ENCODE assay signal across 20 cellular contexts in the genomic region with DNA sequence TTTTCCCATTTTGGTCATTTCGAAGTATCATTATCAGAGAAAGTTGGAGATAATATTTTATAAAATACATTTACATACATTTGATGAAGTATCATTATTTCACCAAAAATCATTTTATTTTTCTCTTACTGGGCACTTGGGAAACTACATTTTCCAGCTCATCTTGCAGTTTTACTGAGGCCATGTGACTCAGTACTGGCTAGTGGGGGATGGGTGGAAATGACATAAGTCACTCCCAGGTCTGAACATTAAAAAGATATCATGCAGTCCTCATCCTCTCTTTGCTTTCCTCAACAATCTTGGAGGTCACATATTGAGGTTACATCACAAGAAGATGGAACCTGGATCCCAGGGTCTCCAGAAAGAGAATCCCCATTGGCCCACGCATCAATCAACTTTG.
DNase-seq lines count a peak whose midpoint lies in the region; ATAC-seq, FAIRE-seq and TF ChIP-seq lines count a peak whose summit lies in the region.
"Had no signal": no experiment of that assay in that cellular context is flagged by ENCODE, and none has a peak within 500 bp of the region (broad histone marks: within the 10 kb centered on the region; RNA-seq: fewer than 3 reads in every experiment).

No MANE protein-coding gene starts in this region.

- H3K27ac ChIP-seq in K562 (ENCODE audit: extremely low read depth, low read depth, low read length): peak overlapping the region; percentile 94; the same call in 2 of the 3 replicates
- H3K27ac ChIP-seq: 22Rv1, HL-60 had no signal

- no TSS peak for BruUV-seq in K562 (replicated peaks; lab: Mats Ljungman, UMichigan)

- H3K4me3 Mint-ChIP-seq in type B pancreatic cell: no peak overlapping the region
- H3K4me3 Mint-ChIP-seq: CD14-positive monocyte; CD8-positive, alpha-beta T cell had no signal

- peak; percentile 38 for TF ChIP-seq EP300 in K562 (IDR thresholded peaks at IDR 0.05; ENCODE audit: low read length)

- peak overlapping the region; percentile 46 for H3K27ac Mint-ChIP-seq in type B pancreatic cell
- H3K27ac Mint-ChIP-seq: CD14-positive monocyte; CD8-positive, alpha-beta T cell had no signal

- TF ChIP-seq CTCF in K562 (IDR thresholded peaks at IDR 0.05 in 2 of 3, conservative IDR thresholded peaks at IDR 0.05 in 1 of 3; ENCODE audit: insufficient read depth in 2 of 3, low read depth in 1 of 3, low read length in 3 of 3): no peak
- TF ChIP-seq CTCF in epithelial cell of esophagus (IDR thresholded peaks at IDR 0.05; ENCODE audit: insufficient read depth, low read depth, low read length, missing control alignments): no peak
- no peak for TF ChIP-seq CTCF in type B pancreatic cell (conservative IDR thresholded peaks at IDR 0.05)

- H2AFZ ChIP-seq in K562 (ENCODE audit: low read depth, low read length): peak overlapping the region; percentile 69

- H3K36me3 ChIP-seq in K562 (ENCODE audit: control insufficient read depth, insufficient read depth, low read length): no peaks in the 10 kb centered on the region

- intact Hi-C loops in K562 (cut with micrococcal nuclease): no loop called here

- CTCF ChIA-PET in K562 (lab: Yijun Ruan, JAX; ENCODE audit: low intra/inter-chr PET ratio): no interaction called here

- H3K4me1 ChIP-seq in K562 (replicated peaks in 1 of 2; ENCODE audit: control insufficient read depth in 2 of 2, insufficient read depth in 2 of 2, low read length in 2 of 2): peaks cover 2 to 59% of the 10 kb centered on the region in 2 experiments

- no peaks in the 10 kb centered on the region; a peak in 1 of 5 replicates for H3K27me3 ChIP-seq in K562 (ENCODE audit: control insufficient read depth in 2 of 2, insufficient read depth in 2 of 2, low read length in 2 of 2)

- DNase-seq in DMS53 (lab: John Stamatoyannopoulos, UW) (peak; percentile 7), DMS53 treated with DMSO at 0.1 percent for 48 hours (lab: John Stamatoyannopoulos, UW; ENCODE audit: unreplicated experiment) (no peak), K562 (ENCODE audit: extremely low read depth in 1 of 4, low spot score in 3 of 4) (peak in 2 of 4 experiments; percentile 37 to 70), epithelial cell of esophagus (ENCODE audit: low read depth) (peak; percentile 54), type B pancreatic cell (ENCODE audit: extremely low spot score, unreplicated experiment) (no peak), DMS153 treated with DMSO at 0.1 percent for 48 hours (lab: John Stamatoyannopoulos, UW; ENCODE audit: unreplicated experiment) (no peak), DMS 273 treated with DMSO at 0.1 percent for 48 hours (lab: John Stamatoyannopoulos, UW) (no peak), HuH-7 (ENCODE audit: low spot score) (no peak)
- DNase-seq: CD8-positive, alpha-beta T cell; COR-L47; DMS79 treated with DMSO at 0.1 percent for 48 hours; EL; GDM1; IMR-90 had no signal

- no peak overlapping the region for H3K4me3 ChIP-seq in K562
- no peak overlapping the region for H3K4me3 ChIP-seq in epithelial cell of esophagus (ENCODE audit: low read length)

- H3K79me2 ChIP-seq in K562 (ENCODE audit: control insufficient read depth, insufficient read depth, low read length): no peaks in the 10 kb centered on the region

- H3K9me3 Mint-ChIP-seq in type B pancreatic cell: no peaks in the 10 kb centered on the region
- H3K9me3 Mint-ChIP-seq: CD8-positive, alpha-beta T cell had no signal

- no peak overlapping the region; the same call in 1 of the 2 replicates for H3K4me2 ChIP-seq in K562 (ENCODE audit: insufficient read depth, low read length)

- H3K9me3 ChIP-seq in K562 (replicated peaks; ENCODE audit: control insufficient read depth, insufficient read depth, low read depth, low read length): no peaks in the 10 kb centered on the region

- H3K36me3 Mint-ChIP-seq in type B pancreatic cell: no peaks in the 10 kb centered on the region
- H3K36me3 Mint-ChIP-seq: CD14-positive monocyte; CD8-positive, alpha-beta T cell had no signal

- H3K9ac ChIP-seq in K562 (ENCODE audit: insufficient read depth in 1 of 2, low read depth in 2 of 2, low read length in 2 of 2): peak overlapping the region in 1 of 2 experiments; percentile 54; a peak in 1 of 4 replicates

- peaks cover 4% of the 10 kb centered on the region for H3K9me1 ChIP-seq in K562 (ENCODE audit: control insufficient read depth, insufficient read depth, low read length)

- no peaks in the 10 kb centered on the region for H4K20me1 ChIP-seq in K562 (replicated peaks; ENCODE audit: control insufficient read depth, insufficient read depth, low read length)

- H3K4me1 Mint-ChIP-seq in type B pancreatic cell (ENCODE audit: unreplicated experiment): peaks cover 38% of the 10 kb centered on the region
- H3K4me1 Mint-ChIP-seq: CD14-positive monocyte had no signal

- TF ChIP-seq POLR2A in K562 (conservative IDR thresholded peaks at IDR 0.05): no peak

- in situ Hi-C loops in K562 (cut with MboI): no loop called here

- 74% methylated on average over 2 of the region's 2 CpGs for WGBS in K562 (ENCODE audit: insufficient coverage, low coverage, missing lambda C conversion rate)

- POLR2A ChIA-PET in K562 (lab: Yijun Ruan, JAX): no interaction called here

- no peaks in the 10 kb centered on the region for H3K27me3 Mint-ChIP-seq in type B pancreatic cell

- peak; percentile 31; the same call in 1 of the 3 replicates for ATAC-seq in K562
- ATAC-seq: CD8-positive, alpha-beta T cell had no signal

- TF ChIP-seq RAD21 in K562 (CRISPR knock-in tag; conservative IDR thresholded peaks at IDR 0.05 in 1 of 2, IDR thresholded peaks at IDR 0.05 in 1 of 2): no peak

- no peak for FAIRE-seq in K562 (lab: Jason Lieb, UNC)
- FAIRE-seq: GM12892, GM19239, H54 had no signal

TF ChIP-seq in K562, 482 proteins besides CTCF, POLR2A, EP300 and RAD21 (continues in another document):
- peak; percentile 21; the same call in 1 of the 2 replicates for TF ChIP-seq ZNF316 (IDR thresholded peaks at IDR 0.05)
- TF ChIP-seq LEF1 (IDR thresholded peaks at IDR 0.05): 0 out of 2 replicates have a peak, but pooled peaks have one; percentile 26
- peak; percentile 24 to 64; a peak in 1 of 4 replicates for TF ChIP-seq TRIM24 (IDR thresholded peaks at IDR 0.05)
- no peak for TF ChIP-seq SMARCE1 (IDR thresholded peaks at IDR 0.05)
- peak; percentile 12 for TF ChIP-seq MEIS2 (IDR thresholded peaks at IDR 0.05; ENCODE audit: partially characterized antibody)
- TF ChIP-seq, protein P1, sequence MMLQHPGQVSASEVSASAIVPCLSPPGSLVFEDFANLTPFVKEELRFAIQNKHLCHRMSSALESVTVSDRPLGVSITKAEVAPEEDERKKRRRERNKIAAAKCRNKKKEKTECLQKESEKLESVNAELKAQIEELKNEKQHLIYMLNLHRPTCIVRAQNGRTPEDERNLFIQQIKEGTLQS (IDR thresholded peaks at IDR 0.05): peak; percentile 51; the same call in 1 of the 2 replicates
- TF ChIP-seq, protein P1 (CRISPR knock-in tag; conservative IDR thresholded peaks at IDR 0.05): no peak
- no peak for TF ChIP-seq ZNF57 (CRISPR knock-in tag; IDR thresholded peaks at IDR 0.05)
- TF ChIP-seq, protein P2, sequence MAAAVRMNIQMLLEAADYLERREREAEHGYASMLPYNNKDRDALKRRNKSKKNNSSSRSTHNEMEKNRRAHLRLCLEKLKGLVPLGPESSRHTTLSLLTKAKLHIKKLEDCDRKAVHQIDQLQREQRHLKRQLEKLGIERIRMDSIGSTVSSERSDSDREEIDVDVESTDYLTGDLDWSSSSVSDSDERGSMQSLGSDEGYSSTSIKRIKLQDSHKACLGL (CRISPR knock-in tag; IDR thresholded peaks at IDR 0.05; ENCODE audit: borderline replicate concordance, poor library complexity, severe bottlenecking): no peak
- peak; percentile 64; the same call in 1 of the 2 replicates for TF ChIP-seq JUND (IDR thresholded peaks at IDR 0.05; ENCODE audit: borderline replicate concordance, low read depth, low read length)
- no peak; the same call in 2 of the 3 replicates for TF ChIP-seq JUND (tag; IDR thresholded peaks at IDR 0.05; ENCODE audit: borderline replicate concordance, low read depth, low read length)
- 0 out of 2 replicates have a peak, but pooled peaks have one; percentile 11 for TF ChIP-seq NFE2 (IDR thresholded peaks at IDR 0.05; ENCODE audit: low read depth)
- TF ChIP-seq SRF (CRISPR knock-in tag; IDR thresholded peaks at IDR 0.05): no peak
- TF ChIP-seq, protein P3, sequence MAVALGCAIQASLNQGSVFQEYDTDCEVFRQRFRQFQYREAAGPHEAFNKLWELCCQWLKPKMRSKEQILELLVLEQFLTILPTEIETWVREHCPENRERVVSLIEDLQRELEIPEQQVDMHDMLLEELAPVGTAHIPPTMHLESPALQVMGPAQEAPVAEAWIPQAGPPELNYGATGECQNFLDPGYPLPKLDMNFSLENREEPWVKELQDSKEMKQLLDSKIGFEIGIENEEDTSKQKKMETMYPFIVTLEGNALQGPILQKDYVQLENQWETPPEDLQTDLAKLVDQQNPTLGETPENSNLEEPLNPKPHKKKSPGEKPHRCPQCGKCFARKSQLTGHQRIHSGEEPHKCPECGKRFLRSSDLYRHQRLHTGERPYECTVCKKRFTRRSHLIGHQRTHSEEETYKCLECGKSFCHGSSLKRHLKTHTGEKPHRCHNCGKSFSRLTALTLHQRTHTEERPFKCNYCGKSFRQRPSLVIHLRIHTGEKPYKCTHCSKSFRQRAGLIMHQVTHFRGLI (CRISPR knock-in tag; IDR thresholded peaks at IDR 0.05): no peak

Comparison
In these comparisons a context has a peak if more than half of its experiments do, and no peak if none do; other contexts are left out.
1. DNase-seq: peak in DMS53 (single experiment) and epithelial cell of esophagus (single experiment); none in DMS53 treated with DMSO at 0.1 percent for 48 hours (single experiment), type B pancreatic cell (single experiment), DMS153 treated with DMSO at 0.1 percent for 48 hours (single experiment), DMS 273 treated with DMSO at 0.1 percent for 48 hours (single experiment) and HuH-7 (single experiment).